Comparison of ENCODE assay signal across 1 cellular context in genomic region chr1:38992450-38993111, GRCh38.
TF ChIP-seq lines count a peak whose summit lies in the region.

No MANE protein-coding gene starts in this region.

TF ChIP-seq in H1, 55 proteins besides CTCF, POLR2A, EP300 and RAD21 (continued from another document):
- TF ChIP-seq CEBPB (IDR thresholded peaks at IDR 0.05; ENCODE audit: low read depth, low read length) (no peak), SIN3A (conservative IDR thresholded peaks at IDR 0.05 in 1 of 2, IDR thresholded peaks at IDR 0.05 in 1 of 2; ENCODE audit: low read depth in 1 of 2, low read length in 2 of 2) (0 out of 4 replicates have a peak, but pooled peaks of 1 of the 2 experiments have one; percentile 32), CBX8 (IDR thresholded peaks at IDR 0.05; ENCODE audit: borderline replicate concordance, low read depth, low read length) (no peak), NANOG (IDR thresholded peaks at IDR 0.05; ENCODE audit: insufficient read depth, low read depth, low read length, poor library complexity, severe bottlenecking) (no peak), JUND (IDR thresholded peaks at IDR 0.05; ENCODE audit: low read length) (no peak), POU5F1 (IDR thresholded peaks at IDR 0.05; ENCODE audit: low read depth, low read length) (no peak), JUN (IDR thresholded peaks at IDR 0.05; ENCODE audit: low read depth, low read length) (no peak), GTF2F1 (IDR thresholded peaks at IDR 0.05; ENCODE audit: borderline replicate concordance, low read depth, low read length) (no peak), SAP30 (IDR thresholded peaks at IDR 0.05; ENCODE audit: insufficient read depth, insufficient replicate concordance, low read length) (peak; percentile 54), ATF3 (IDR thresholded peaks at IDR 0.05; ENCODE audit: insufficient read depth, low read depth, low read length) (no peak), BACH1 (IDR thresholded peaks at IDR 0.05; ENCODE audit: low read length) (no peak), EZH2 (IDR thresholded peaks at IDR 0.05; ENCODE audit: low read depth, low read length, severe bottlenecking) (no peak), RFX5 (IDR thresholded peaks at IDR 0.05; ENCODE audit: borderline replicate concordance, low read depth, low read length) (no peak)
